In genomic region chr1:36295390-36295789, GRCh38 we compare ENCODE assay signal across 31 cellular contexts. TPM values are rescaled to one million over a fixed set of nuclear protein-coding genes. Genes with fewer than 3 reads are reported as not detected.
DNase-seq lines count a peak whose midpoint lies in the region; ATAC-seq and TF ChIP-seq lines count a peak whose summit lies in the region.
"Had no signal": no experiment of that assay in that cellular context is flagged by ENCODE, and none has a peak within 500 bp of the region (broad histone marks: within the 10 kb centered on the region; RNA-seq: fewer than 3 reads in every experiment).

No MANE protein-coding gene starts in this region.

- no peak for TF ChIP-seq CTCF in GM23338 (conservative IDR thresholded peaks at IDR 0.05; ENCODE audit: low read depth in 2 of 2)
- no peak for TF ChIP-seq CTCF in prostate gland (IDR thresholded peaks at IDR 0.05)
- TF ChIP-seq CTCF in osteocyte (IDR thresholded peaks at IDR 0.05), result no peak

- H3K27ac Mint-ChIP-seq in activated T-cell treated with anti-CD3 and anti-CD28 coated beads, Interleukin-2, amount 50 U/mL, for 24 hours, result peak overlapping the region; percentile 81
- H3K27ac Mint-ChIP-seq in activated T-cell treated with anti-CD3 and anti-CD28 coated beads, Interleukin-2, amount 50 U/mL, for 72 hours, result no peak overlapping the region
- H3K27ac Mint-ChIP-seq in GM23338, result no peak overlapping the region
- peak overlapping the region; percentile 14 for H3K27ac Mint-ChIP-seq in activated T-helper 2 cell treated with anti-CD3 and anti-CD28 coated beads, Interferon-gamma antibody, Interleukin-2, Interleukin-4, amounts not matched to agents 10 μg/mL and 5 μg/mL and 100 μg/mL, durations not matched to agents 14 hours and 24 hours and 36 hours
- no peak overlapping the region for H3K27ac Mint-ChIP-seq in osteocyte (ENCODE audit: unreplicated experiment)
- H3K27ac Mint-ChIP-seq: activated naive CD4-positive, alpha-beta T cell treated with anti-CD3 and anti-CD28 coated beads for 36 hours; dendritic cell treated with granulocyte-macrophage colony-stimulating factor and Interleukin-4, amounts not matched to agents 40 ng/mL and 50 ng/mL, for 4 days; WTC11 had no signal

- no peak for DNase-seq in activated T-cell treated with anti-CD3 and anti-CD28 coated beads, Interleukin-2, amount 50 U/mL, for 24 hours
- DNase-seq in activated T-cell treated with anti-CD3 and anti-CD28 coated beads, Interleukin-2, amount 50 U/mL, for 72 hours, result no peak
- DNase-seq in GM23338 (ENCODE audit: low spot score), result no peak
- no peak for DNase-seq in activated T-helper 2 cell treated with anti-CD3 and anti-CD28 coated beads, Interferon-gamma antibody, Interleukin-2, Interleukin-4, amounts not matched to agents 10 μg/mL and 5 μg/mL and 100 μg/mL, durations not matched to agents 14 hours and 24 hours and 36 hours (ENCODE audit: low spot score)
- no peak for DNase-seq in prostate gland (ENCODE audit: low spot score)
- DNase-seq in NOMO-1 treated with DMSO at 0.1 percent for 48 hours (lab: John Stamatoyannopoulos, UW; ENCODE audit: unreplicated experiment), result no peak
- DNase-seq in osteocyte (ENCODE audit: extremely low spot score, unreplicated experiment), result no peak
- no peak for DNase-seq in stimulated activated CD4-positive, alpha-beta T cell treated with anti-CD3 and anti-CD28 coated beads, Interleukin-4, amount 100 ng/mL, for 1 hour
- DNase-seq: activated naive CD4-positive, alpha-beta T cell treated with anti-CD3 and anti-CD28 coated beads for 36 hours; activated T-cell treated with anti-CD3 and anti-CD28 coated beads, Interleukin-2, amount 50 U/mL, for 1 hour; AML-193; aorta; caudate nucleus; CD8-positive, alpha-beta memory T cell; DMS153; GOT3; left cardiac atrium; mesenchymal stem cell; NCI-H1092; NCI-H187 treated with DMSO at 0.1 percent for 48 hours; NCI-H526; posterior cingulate gyrus; SIG-M5; stomach had no signal

- no peaks in the 10 kb centered on the region for H3K4me1 ChIP-seq in GM23338 (ENCODE audit: insufficient read depth)
- H3K4me1 ChIP-seq in prostate gland (replicated peaks), result peaks cover 17% of the 10 kb centered on the region

- H3K36me3 ChIP-seq in GM23338 (ENCODE audit: insufficient read depth) (peaks cover 65% of the 10 kb centered on the region), prostate gland (peaks cover 0 to 3% of the 10 kb centered on the region in 2 donors)

- peak overlapping the region; percentile 60; the same call in 1 of the 2 replicates for H3K27ac ChIP-seq in GM23338 (ENCODE audit: low read depth)
- H3K27ac ChIP-seq in prostate gland, result peak overlapping the region; percentile 80 to 87
- H3K27ac ChIP-seq: A549, gastroesophageal sphincter had no signal

- peaks cover 97% of the 10 kb centered on the region for H3K36me3 Mint-ChIP-seq in activated T-cell treated with anti-CD3 and anti-CD28 coated beads, Interleukin-2, amount 50 U/mL, for 24 hours (ENCODE audit: low read depth)
- H3K36me3 Mint-ChIP-seq in activated T-cell treated with anti-CD3 and anti-CD28 coated beads, Interleukin-2, amount 50 U/mL, for 72 hours (ENCODE audit: insufficient read depth in 2 of 2), result peaks cover 7 to 25% of the 10 kb centered on the region in 2 donors
- H3K36me3 Mint-ChIP-seq in GM23338 (ENCODE audit: low read depth) (peaks cover 90% of the 10 kb centered on the region), osteocyte (ENCODE audit: unreplicated experiment) (peaks cover 38% of the 10 kb centered on the region)
- peaks cover 72% of the 10 kb centered on the region for H3K36me3 Mint-ChIP-seq in activated T-helper 2 cell treated with anti-CD3 and anti-CD28 coated beads, Interferon-gamma antibody, Interleukin-2, Interleukin-4, amounts not matched to agents 10 μg/mL and 5 μg/mL and 100 μg/mL, durations not matched to agents 14 hours and 24 hours and 36 hours (ENCODE audit: low read depth)

- H3K79me2 ChIP-seq in GM23338 (replicated peaks; ENCODE audit: insufficient read depth), result 0 out of 2 replicates have a peak, but pooled peaks cover 6% of the 10 kb centered on the region

- H3K27me3 ChIP-seq in GM23338 (ENCODE audit: insufficient read depth), result no peaks in the 10 kb centered on the region
- no peaks in the 10 kb centered on the region for H3K27me3 ChIP-seq in prostate gland (replicated peaks; ENCODE audit: insufficient read depth)
- H3K27me3 ChIP-seq: gastroesophageal sphincter, hepatocyte, stomach had no signal

- peaks cover 18% of the 10 kb centered on the region for H3K4me1 Mint-ChIP-seq in activated T-cell treated with anti-CD3 and anti-CD28 coated beads, Interleukin-2, amount 50 U/mL, for 24 hours (ENCODE audit: low read depth)
- peaks cover 19% of the 10 kb centered on the region for H3K4me1 Mint-ChIP-seq in activated T-cell treated with anti-CD3 and anti-CD28 coated beads, Interleukin-2, amount 50 U/mL, for 72 hours (ENCODE audit: low read depth)
- no peaks in the 10 kb centered on the region; the same call in 2 of the 3 replicates for H3K4me1 Mint-ChIP-seq in GM23338
- peaks cover 7% of the 10 kb centered on the region for H3K4me1 Mint-ChIP-seq in activated T-helper 2 cell treated with anti-CD3 and anti-CD28 coated beads, Interferon-gamma antibody, Interleukin-2, Interleukin-4, amounts not matched to agents 10 μg/mL and 5 μg/mL and 100 μg/mL, durations not matched to agents 14 hours and 24 hours and 36 hours (ENCODE audit: low read depth)
- no peaks in the 10 kb centered on the region for H3K4me1 Mint-ChIP-seq in osteocyte (ENCODE audit: unreplicated experiment)
- H3K4me1 Mint-ChIP-seq: IgD-negative memory B cell, WTC11 had no signal

- H3K9me3 Mint-ChIP-seq in activated T-cell treated with anti-CD3 and anti-CD28 coated beads, Interleukin-2, amount 50 U/mL, for 24 hours, result no peaks in the 10 kb centered on the region
- H3K9me3 Mint-ChIP-seq in activated T-cell treated with anti-CD3 and anti-CD28 coated beads, Interleukin-2, amount 50 U/mL, for 72 hours, result no peaks in the 10 kb centered on the region
- H3K9me3 Mint-ChIP-seq in GM23338, result no peaks in the 10 kb centered on the region
- H3K9me3 Mint-ChIP-seq in activated T-helper 2 cell treated with anti-CD3 and anti-CD28 coated beads, Interferon-gamma antibody, Interleukin-2, Interleukin-4, amounts not matched to agents 10 μg/mL and 5 μg/mL and 100 μg/mL, durations not matched to agents 14 hours and 24 hours and 36 hours, result no peaks in the 10 kb centered on the region
- no peaks in the 10 kb centered on the region for H3K9me3 Mint-ChIP-seq in osteocyte (ENCODE audit: unreplicated experiment)
- H3K9me3 Mint-ChIP-seq: activated naive CD4-positive, alpha-beta T cell treated with anti-CD3 and anti-CD28 coated beads for 36 hours; CD8-positive, alpha-beta memory T cell; dendritic cell treated with granulocyte-macrophage colony-stimulating factor and Interleukin-4, amounts not matched to agents 40 ng/mL and 50 ng/mL, for 4 days; IgD-negative memory B cell; type B pancreatic cell; WTC11 had no signal

- H3K4me3 ChIP-seq in GM23338, result no peak overlapping the region
- no peak overlapping the region for H3K4me3 ChIP-seq in prostate gland
- H3K4me3 ChIP-seq: A549, gastroesophageal sphincter, hepatocyte, stomach had no signal

- ATAC-seq in activated T-cell treated with anti-CD3 and anti-CD28 coated beads, Interleukin-2, amount 50 U/mL, for 72 hours (replicated peaks in 1 of 2), result no peak
- no peak for ATAC-seq in GM23338
- ATAC-seq: A549, gastroesophageal sphincter, left cardiac atrium, WTC11 had no signal

- H3K4me3 Mint-ChIP-seq in activated T-cell treated with anti-CD3 and anti-CD28 coated beads, Interleukin-2, amount 50 U/mL, for 24 hours, result no peak overlapping the region
- H3K4me3 Mint-ChIP-seq in activated T-cell treated with anti-CD3 and anti-CD28 coated beads, Interleukin-2, amount 50 U/mL, for 72 hours, result no peak overlapping the region
- H3K4me3 Mint-ChIP-seq in GM23338 (no peak overlapping the region), osteocyte (ENCODE audit: unreplicated experiment) (no peak overlapping the region)
- H3K4me3 Mint-ChIP-seq in activated T-helper 2 cell treated with anti-CD3 and anti-CD28 coated beads, Interferon-gamma antibody, Interleukin-2, Interleukin-4, amounts not matched to agents 10 μg/mL and 5 μg/mL and 100 μg/mL, durations not matched to agents 14 hours and 24 hours and 36 hours (ENCODE audit: low read depth), result no peak overlapping the region
- H3K4me3 Mint-ChIP-seq: activated naive CD4-positive, alpha-beta T cell treated with anti-CD3 and anti-CD28 coated beads for 36 hours; CD8-positive, alpha-beta memory T cell; dendritic cell treated with granulocyte-macrophage colony-stimulating factor and Interleukin-4, amounts not matched to agents 40 ng/mL and 50 ng/mL, for 4 days; IgD-negative memory B cell; type B pancreatic cell; WTC11 had no signal

- H3F3A ChIP-seq in GM23338 (replicated peaks; ENCODE audit: low read depth), result peaks cover under 1% of the 10 kb centered on the region; the same call in 1 of the 2 replicates

- 90% methylated on average over 2 of the region's 2 CpGs for WGBS in prostate gland

- no peaks in the 10 kb centered on the region for H3K27me3 Mint-ChIP-seq in activated T-cell treated with anti-CD3 and anti-CD28 coated beads, Interleukin-2, amount 50 U/mL, for 24 hours
- H3K27me3 Mint-ChIP-seq in activated T-cell treated with anti-CD3 and anti-CD28 coated beads, Interleukin-2, amount 50 U/mL, for 72 hours (ENCODE audit: low read depth), result no peaks in the 10 kb centered on the region
- peaks cover 11% of the 10 kb centered on the region for H3K27me3 Mint-ChIP-seq in GM23338 (ENCODE audit: insufficient read depth, low read depth, poor library complexity)
- no peaks in the 10 kb centered on the region for H3K27me3 Mint-ChIP-seq in activated T-helper 2 cell treated with anti-CD3 and anti-CD28 coated beads, Interferon-gamma antibody, Interleukin-2, Interleukin-4, amounts not matched to agents 10 μg/mL and 5 μg/mL and 100 μg/mL, durations not matched to agents 14 hours and 24 hours and 36 hours (ENCODE audit: low read depth)
- no peaks in the 10 kb centered on the region for H3K27me3 Mint-ChIP-seq in osteocyte (ENCODE audit: unreplicated experiment)
- H3K27me3 Mint-ChIP-seq: CD8-positive, alpha-beta memory T cell; dendritic cell treated with granulocyte-macrophage colony-stimulating factor and Interleukin-4, amounts not matched to agents 40 ng/mL and 50 ng/mL, for 4 days; IgD-negative memory B cell; type B pancreatic cell had no signal

- H3K9me2 ChIP-seq in GM23338 (ENCODE audit: insufficient read depth), result no peaks in the 10 kb centered on the region

- no peak overlapping the region for H3K4me2 ChIP-seq in GM23338
- H3K4me2 ChIP-seq: A549, hepatocyte had no signal

- H3K9me3 ChIP-seq in prostate gland, result no peaks in the 10 kb centered on the region
- H3K9me3 ChIP-seq: A549, gastroesophageal sphincter, stomach had no signal

- intact Hi-C loops in activated T-helper 2 cell treated with anti-CD3 and anti-CD28 coated beads, Interferon-gamma antibody, Interleukin-2, Interleukin-4, amounts not matched to agents 10 μg/mL and 5 μg/mL and 100 μg/mL, durations not matched to agents 14 hours and 24 hours and 36 hours (cut with micrococcal nuclease), result no loop called here
- intact Hi-C loops in prostate gland (cut with DNase I), result no loop called here

- no peak for TF ChIP-seq POLR2A in prostate gland (IDR thresholded peaks at IDR 0.05)

- H4K20me1 ChIP-seq in GM23338 (replicated peaks; ENCODE audit: insufficient read depth), result peaks cover 9% of the 10 kb centered on the region; the same call in 1 of the 2 replicates

- no peak overlapping the region for H2AFZ ChIP-seq in GM23338
- H2AFZ ChIP-seq: hepatocyte had no signal

RNA-seq across cellular contexts. Expression of gene SH3D21, which starts 10.8 kb away (rescaled TPM):
- 10 to 100 TPM in 1 of 2 donors, 1 to 10 TPM in 1; 8.1 to 16.3 TPM for total RNA-seq in activated T-cell treated with anti-CD3 and anti-CD28 coated beads, Interleukin-2, amount 50 U/mL, for 72 hours
- 4.4 and 6.3 TPM in 2 replicates for total RNA-seq in GM23338 (2014; rRNA removed; shearing (Covaris generic))
- polyA plus RNA-seq in GM23338 (2016; fragmentation: Nextera tagmentation; extraction: Ambion mirVana), result 3.1 and 3.7 TPM in 2 replicates
- total RNA-seq in activated T-helper 2 cell treated with anti-CD3 and anti-CD28 coated beads, Interferon-gamma antibody, Interleukin-2, Interleukin-4, amounts not matched to agents 10 μg/mL and 5 μg/mL and 100 μg/mL, durations not matched to agents 14 hours and 24 hours and 36 hours, result 19.0 and 20.4 TPM in 2 replicates
- total RNA-seq in prostate gland, result 10 to 100 TPM in 1 of 2 donors, 1 to 10 TPM in 1; 8.1 to 10.6 TPM
- total RNA-seq in osteocyte, result 5.1 and 6.4 TPM in 2 replicates
- polyA plus RNA-seq: CD8-positive, alpha-beta memory T cell had no signal

RNA-seq across cellular contexts. Expression of gene EVA1B, which starts 28.1 kb away (rescaled TPM):
- 1 to 10 TPM; 8.0 to 9.4 TPM for total RNA-seq in activated T-cell treated with anti-CD3 and anti-CD28 coated beads, Interleukin-2, amount 50 U/mL, for 72 hours
- total RNA-seq in GM23338 (2014; rRNA removed; shearing (Covaris generic)), result 27.1 and 27.3 TPM in 2 replicates
- polyA plus RNA-seq in GM23338 (2016; fragmentation: Nextera tagmentation; extraction: Ambion mirVana), result 9.2 and 11.5 TPM in 2 replicates
- 10.7 and 11.0 TPM in 2 replicates for total RNA-seq in activated T-helper 2 cell treated with anti-CD3 and anti-CD28 coated beads, Interferon-gamma antibody, Interleukin-2, Interleukin-4, amounts not matched to agents 10 μg/mL and 5 μg/mL and 100 μg/mL, durations not matched to agents 14 hours and 24 hours and 36 hours
- total RNA-seq in prostate gland, result 10 to 100 TPM; 67.1 to 78.7 TPM
- total RNA-seq in osteocyte, result 113 and 115 TPM in 2 replicates
- polyA plus RNA-seq: IgD-negative memory B cell had no signal

Comparison
In these comparisons a context has a peak if more than half of its experiments do, and no peak if none do; other contexts are left out.
1. H3K27ac Mint-ChIP-seq: peak in activated T-cell treated with anti-CD3 and anti-CD28 coated beads, Interleukin-2, amount 50 U/mL, for 24 hours (single experiment) and activated T-helper 2 cell treated with anti-CD3 and anti-CD28 coated beads, Interferon-gamma antibody, Interleukin-2, Interleukin-4, amounts not matched to agents 10 μg/mL and 5 μg/mL and 100 μg/mL, durations not matched to agents 14 hours and 24 hours and 36 hours (single experiment); none in activated T-cell treated with anti-CD3 and anti-CD28 coated beads, Interleukin-2, amount 50 U/mL, for 72 hours (single experiment), GM23338 (single experiment) and osteocyte (single experiment).